In the genomic region with DNA sequence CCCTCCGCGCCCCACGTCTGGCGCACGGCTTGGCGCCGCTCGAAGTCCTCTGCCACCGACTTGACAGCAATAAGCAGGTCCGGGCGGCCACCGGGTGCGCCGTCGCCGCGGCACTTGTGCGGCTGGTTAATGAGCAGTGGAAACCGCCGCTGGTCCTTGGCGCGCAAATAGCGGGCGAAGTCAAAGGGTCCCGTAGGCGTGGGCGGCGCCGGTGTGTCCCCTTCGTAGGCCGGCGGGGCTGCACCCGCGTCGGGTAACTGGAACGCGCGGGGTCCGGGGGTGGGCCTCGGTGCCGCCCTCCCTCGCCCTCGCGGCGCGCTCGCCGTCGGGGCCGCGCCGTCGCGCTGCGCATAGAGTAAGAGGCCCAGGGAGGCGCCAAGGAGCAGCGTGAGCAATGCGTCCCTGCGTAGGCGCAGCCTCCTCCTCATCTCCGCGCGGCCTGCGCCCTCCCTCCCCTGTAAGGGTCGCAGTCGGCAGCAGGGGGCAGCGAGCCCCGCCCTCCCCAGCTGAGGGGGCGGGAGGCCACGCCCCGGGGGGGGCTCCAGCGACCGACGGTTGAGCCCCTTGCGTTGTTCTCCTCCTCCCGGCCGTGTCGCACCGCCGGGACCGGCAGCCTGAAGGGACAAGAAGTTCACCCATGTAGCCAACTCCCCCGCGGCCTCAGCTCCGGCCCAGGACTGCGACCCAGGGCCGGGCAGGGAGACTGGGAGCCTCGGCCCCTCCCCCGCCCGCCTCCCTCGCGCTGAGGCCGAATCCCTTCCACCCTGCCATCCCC, we compare ENCODE assay signal across 1 cellular context.
A peak's percentile ranks its signal among the peaks of the same experiment; 100 is the strongest.
TF ChIP-seq lines count a peak whose summit lies in the region.

No MANE protein-coding gene starts in this region.

TF ChIP-seq in IMR-90, 13 proteins besides CTCF, POLR2A, EP300 and RAD21:
- TF ChIP-seq MAZ (IDR thresholded peaks at IDR 0.05; ENCODE audit: borderline replicate concordance, low read depth, low read length) = peak; percentile 42; the same call in 1 of the 2 replicates
- no peak for TF ChIP-seq MXI1 (IDR thresholded peaks at IDR 0.05; ENCODE audit: borderline replicate concordance, low read depth, low read length)
- TF ChIP-seq BHLHE40 (IDR thresholded peaks at IDR 0.05; ENCODE audit: low read depth, low read length) = no peak
- TF ChIP-seq NFE2L2 (IDR thresholded peaks at IDR 0.05; ENCODE audit: low read depth, low read length) = no peak
- TF ChIP-seq FOS (IDR thresholded peaks at IDR 0.05; ENCODE audit: low read depth, low read length) = no peak
- no peak for TF ChIP-seq MAFK (IDR thresholded peaks at IDR 0.05; ENCODE audit: low read depth, low read length)
